ENCODE assay signal across 8 cellular contexts in genomic region chr16:71882505-71883192, GRCh38. TPM values are rescaled to one million over a fixed set of nuclear protein-coding genes. Genes with fewer than 3 reads are reported as not detected.
DNase-seq lines count a peak whose midpoint lies in the region; ATAC-seq and TF ChIP-seq lines count a peak whose summit lies in the region.

No MANE protein-coding gene starts in this region.

- no peaks in the 10 kb centered on the region for H3K36me3 ChIP-seq in CD8-positive, alpha-beta T cell (ENCODE audit: insufficient read depth, low read length)
- peaks cover 27% of the 10 kb centered on the region for H3K36me3 ChIP-seq in suprapubic skin

- 7% methylated on average over 10 of the region's 10 CpGs for WGBS in suprapubic skin

- peak; percentile 62 for ATAC-seq in CD8-positive, alpha-beta T cell

- no peaks in the 10 kb centered on the region for H3K9me3 Mint-ChIP-seq in CD8-positive, alpha-beta T cell
- no peaks in the 10 kb centered on the region for H3K9me3 Mint-ChIP-seq in neural crest cell

- TF ChIP-seq CTCF in CD8-positive, alpha-beta T cell (IDR thresholded peaks at IDR 0.05) = peak; percentile 86
- TF ChIP-seq CTCF in GM20000 (IDR thresholded peaks at IDR 0.05; ENCODE audit: extremely low read depth, missing control alignments) (peak; percentile 82), neural crest cell (conservative IDR thresholded peaks at IDR 0.05) (peak; percentile 89), suprapubic skin (IDR thresholded peaks at IDR 0.05) (peak; percentile 86 to 87)

- no peaks in the 10 kb centered on the region for H3K9me3 ChIP-seq in CD8-positive, alpha-beta T cell (ENCODE audit: low read length)
- no peaks in the 10 kb centered on the region for H3K9me3 ChIP-seq in suprapubic skin

- peaks cover 54% of the 10 kb centered on the region for H3K4me1 Mint-ChIP-seq in CD8-positive, alpha-beta T cell (ENCODE audit: low read depth)
- peaks cover 28% of the 10 kb centered on the region for H3K4me1 Mint-ChIP-seq in neural crest cell

- H3K27ac Mint-ChIP-seq in CD8-positive, alpha-beta T cell = peak overlapping the region; percentile 88
- H3K27ac Mint-ChIP-seq in neural crest cell (ENCODE audit: unreplicated experiment) = peak overlapping the region; percentile 63

- peaks cover 21% of the 10 kb centered on the region for H3K36me3 Mint-ChIP-seq in CD8-positive, alpha-beta T cell
- no peaks in the 10 kb centered on the region for H3K36me3 Mint-ChIP-seq in neural crest cell (ENCODE audit: low read depth)

- H3K27me3 Mint-ChIP-seq in CD8-positive, alpha-beta T cell (ENCODE audit: low read depth) = no peaks in the 10 kb centered on the region
- no peaks in the 10 kb centered on the region for H3K27me3 Mint-ChIP-seq in neural crest cell (ENCODE audit: low read depth)

- no peak for TF ChIP-seq POLR2A in suprapubic skin (IDR thresholded peaks at IDR 0.05)

- peak overlapping the region; percentile 84 for H3K4me3 Mint-ChIP-seq in CD8-positive, alpha-beta T cell
- H3K4me3 Mint-ChIP-seq in neural crest cell = peak overlapping the region; percentile 91

- intact Hi-C loops in CD8-positive, alpha-beta T cell (cut with DNase I, micrococcal nuclease) = loop anchor here (1.0 to 10.0 kb wide), 6 partner anchors 37 to 1358 kb away; partner anchors contain the start of genes ATXN1L (in 2 of the 2), AP1G1 (in 1 of the 2), COG4 (in 1 of the 2) and SF3B3 (in 1 of the 2)

- TF ChIP-seq EP300 in suprapubic skin (IDR thresholded peaks at IDR 0.05) = no peak

- peak; percentile 55 to 82 (median 73) for DNase-seq in CD8-positive, alpha-beta T cell
- DNase-seq in GM20000 (ENCODE audit: low spot score) = peak; percentile 84
- DNase-seq in HuH-7 (ENCODE audit: low spot score) = peak; percentile 82
- DNase-seq in RPMI8226 = peak; percentile 92
- DNase-seq in activated effector memory CD4-positive, alpha-beta T cell treated with Interleukin-2 at 50 U/mL for 16 hours = peak; percentile 53
- DNase-seq in fibroblast of the conjunctiva (ENCODE audit: low read depth) = peak; percentile 53
- DNase-seq in neural crest cell (ENCODE audit: low read depth, low spot score) = peak; percentile 78
- DNase-seq in suprapubic skin (ENCODE audit: low spot score in 2 of 2) = peak in 1 of 2 donors; percentile 71

- CTCF ChIA-PET in CD8-positive, alpha-beta T cell (lab: Charles Lee) = interaction anchor here (0.6 to 6.3 kb wide), 32 partner anchors 9 to 318 kb away, joined by 3 to 69 read pairs (median 4); partner anchors contain the start of genes AP1G1, ATXN1L and IST1

- POLR2A ChIA-PET in CD8-positive, alpha-beta T cell (lab: Charles Lee) = interaction anchor here (0.9 to 5.9 kb wide), 10 partner anchors 12 to 89 kb away, joined by 3 to 65 read pairs (median 4); partner anchors contain the start of genes AP1G1, ATXN1L and IST1

- H3K27ac ChIP-seq in CD8-positive, alpha-beta T cell (ENCODE audit: low read depth, low read length) = peak overlapping the region; percentile 8
- H3K27ac ChIP-seq in suprapubic skin = peak overlapping the region; percentile 90

- peaks cover 39% of the 10 kb centered on the region for H3K4me1 ChIP-seq in CD8-positive, alpha-beta T cell (ENCODE audit: insufficient read depth, low read length)
- H3K4me1 ChIP-seq in suprapubic skin = peaks cover 23% of the 10 kb centered on the region

- H3K4me3 ChIP-seq in CD8-positive, alpha-beta T cell (ENCODE audit: low read depth, low read length) = peak overlapping the region; percentile 80
- peak overlapping the region; percentile 97 for H3K4me3 ChIP-seq in suprapubic skin

- H3K27me3 ChIP-seq in CD8-positive, alpha-beta T cell (ENCODE audit: insufficient read depth, low read length) = no peaks in the 10 kb centered on the region
- no peaks in the 10 kb centered on the region for H3K27me3 ChIP-seq in suprapubic skin

RNA-seq across cellular contexts. Expression of gene ZNF821, which starts 1.3 kb away (rescaled TPM):
- total RNA-seq in CD8-positive, alpha-beta T cell = 10 to 100 TPM in 1 of 2 experiments, 1 to 10 TPM in 1; 8.4 to 10.1 TPM
- total RNA-seq in neural crest cell (28.8 and 30.2 TPM in 2 replicates), suprapubic skin (10 to 100 TPM in 2 of 4 donors, 1 to 10 TPM in 2; 7.4 to 17.6 (median 12.1) TPM)

RNA-seq across cellular contexts. Expression of gene IST1, which starts 12.7 kb away (rescaled TPM):
- total RNA-seq in CD8-positive, alpha-beta T cell = 100 to 1,000 TPM; 460 to 476 TPM
- total RNA-seq in neural crest cell = 216 and 242 TPM in 2 replicates
- 100 to 1,000 TPM; 171 to 405 (median 201) TPM for total RNA-seq in suprapubic skin

RNA-seq across cellular contexts. Expression of gene ATXN1L, which starts 36.9 kb away (rescaled TPM):
- 10 to 100 TPM; 64.9 to 67.4 TPM for total RNA-seq in CD8-positive, alpha-beta T cell
- total RNA-seq in neural crest cell = 27.4 and 28.4 TPM in 2 replicates
- 10 to 100 TPM; 24.8 to 38.3 (median 35.0) TPM for total RNA-seq in suprapubic skin
